In the genomic region with DNA sequence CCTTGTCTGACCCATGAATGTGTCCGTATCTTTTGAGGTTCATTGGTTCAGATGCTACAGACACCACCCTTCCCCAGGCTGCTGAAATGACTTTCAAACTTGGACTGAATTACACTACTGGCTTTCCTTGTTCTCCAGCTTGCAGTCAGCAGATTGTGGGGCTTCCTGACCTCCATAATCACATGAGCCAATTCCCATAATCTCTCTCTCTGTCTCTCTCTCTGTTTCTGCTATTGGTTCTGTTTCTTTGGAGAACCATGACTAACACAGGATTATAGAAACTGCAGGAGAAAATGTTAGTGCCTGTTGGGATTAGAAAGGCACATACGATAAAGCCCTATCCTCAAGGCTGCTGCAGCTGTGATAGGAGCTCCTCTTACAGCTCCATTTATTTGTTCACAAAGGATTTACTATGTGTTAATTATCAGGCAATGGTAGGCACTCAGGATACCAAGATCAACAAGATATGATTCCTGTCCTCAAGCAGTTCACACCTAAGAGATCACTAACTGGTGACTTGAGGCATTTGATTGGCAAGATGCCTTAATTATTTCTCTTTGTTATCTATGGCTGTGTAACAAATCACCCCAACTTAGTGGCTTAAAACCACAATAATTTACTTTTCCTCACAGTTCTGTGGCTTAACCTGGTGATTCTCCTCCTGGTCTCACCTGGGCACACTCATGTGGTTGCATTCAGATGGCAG, we compare ENCODE assay signal across 15 cellular contexts. TPM values are rescaled to one million over a fixed set of nuclear protein-coding genes. Genes with fewer than 3 reads are reported as not detected.
DNase-seq lines count a peak whose midpoint lies in the region; TF ChIP-seq lines count a peak whose summit lies in the region.
"Had no signal": no experiment of that assay in that cellular context is flagged by ENCODE, and none has a peak within 500 bp of the region (broad histone marks: within the 10 kb centered on the region; RNA-seq: fewer than 3 reads in every experiment).

No MANE protein-coding gene starts in this region.

- no peaks in the 10 kb centered on the region for H3K9me3 ChIP-seq in Loucy (ENCODE audit: insufficient read depth, low read depth, low read length)
- no peaks in the 10 kb centered on the region for H3K9me3 ChIP-seq in smooth muscle cell (replicated peaks; ENCODE audit: low read depth)

- in situ Hi-C loops in SK-MEL-5 (cut with HindIII; ENCODE audit: low pct_unique_long_range_greater_than_20kb, low sequenced_read_pairs), result no loop called here

- no peaks in the 10 kb centered on the region for H3K9me2 ChIP-seq in Loucy (replicated peaks; ENCODE audit: low read depth, low read length)

- H3K4me3 ChIP-seq in Loucy (ENCODE audit: low read length, poor library complexity, severe bottlenecking) (no peak overlapping the region), fibroblast of the aortic adventitia (ENCODE audit: low read depth, low read length) (no peak overlapping the region), smooth muscle cell (no peak overlapping the region)

- 33% methylated on average over 2 of the region's 2 CpGs for WGBS in smooth muscle cell (ENCODE audit: low lambda C conversion rate)

- TF ChIP-seq CTCF in Loucy (conservative IDR thresholded peaks at IDR 0.05; ENCODE audit: low read length), result no peak
- no peak for TF ChIP-seq CTCF in fibroblast of the aortic adventitia (IDR thresholded peaks at IDR 0.05; ENCODE audit: insufficient read depth, low read length)
- TF ChIP-seq CTCF in smooth muscle cell (IDR thresholded peaks at IDR 0.05; ENCODE audit: borderline replicate concordance, insufficient read depth, poor library complexity, severe bottlenecking), result no peak

- H3K79me2 ChIP-seq in Loucy (ENCODE audit: insufficient read depth, low read length), result no peaks in the 10 kb centered on the region
- no peaks in the 10 kb centered on the region for H3K79me2 ChIP-seq in smooth muscle cell (ENCODE audit: low read depth)

- H4K20me1 ChIP-seq in Loucy (ENCODE audit: insufficient read depth, low read length, poor library complexity, severe bottlenecking) (no peaks in the 10 kb centered on the region), smooth muscle cell (ENCODE audit: low read depth) (no peaks in the 10 kb centered on the region)

- H3K27me3 ChIP-seq in Loucy (ENCODE audit: insufficient read depth, low read length, poor library complexity, severe bottlenecking) (no peaks in the 10 kb centered on the region), smooth muscle cell (ENCODE audit: low read depth) (no peaks in the 10 kb centered on the region)

- H3K4me1 ChIP-seq in Loucy (ENCODE audit: insufficient read depth, low read length, poor library complexity, severe bottlenecking), result peaks cover 25% of the 10 kb centered on the region
- H3K4me1 ChIP-seq in smooth muscle cell (ENCODE audit: low read depth), result peaks cover 5% of the 10 kb centered on the region

- DNase-seq in SK-MEL-5 (ENCODE audit: low read depth, low spot score) (peak; percentile 55), fibroblast of the aortic adventitia (ENCODE audit: low read depth) (peak; percentile 25), smooth muscle cell (lab: John Stamatoyannopoulos, UW; ENCODE audit: unreplicated experiment) (no peak), pons (ENCODE audit: low spot score) (no peak), NCI-H774 (lab: John Stamatoyannopoulos, UW) (no peak), glomerular visceral epithelial cell (ENCODE audit: extremely low spot score) (no peak)
- DNase-seq: ACHN; COR-L47; Kasumi-1; NCI-H1105 treated with DMSO at 0.1 percent for 48 hours; NCI-H1694 treated with DMSO at 0.1 percent for 48 hours; NCI-H524 treated with DMSO at 0.1 percent for 48 hours; NK-92 treated with Interleukin-12 subunit alpha and Interleukin-12 subunit beta, amount 100 ng/mL, for 24 hours; SIG-M5 had no signal

- no peak overlapping the region for H3K4me2 ChIP-seq in Loucy (ENCODE audit: low read depth, low read length, poor library complexity, severe bottlenecking)
- H3K4me2 ChIP-seq in smooth muscle cell, result peak overlapping the region; percentile 70

- H3K36me3 ChIP-seq in Loucy (ENCODE audit: insufficient read depth, low read length) (no peaks in the 10 kb centered on the region), smooth muscle cell (ENCODE audit: low read depth) (no peaks in the 10 kb centered on the region)

- H2AFZ ChIP-seq in Loucy (ENCODE audit: low read length), result peak overlapping the region; percentile 27
- no peak overlapping the region for H2AFZ ChIP-seq in smooth muscle cell (ENCODE audit: low read depth)

- no peaks in the 10 kb centered on the region for H3F3A ChIP-seq in Loucy (ENCODE audit: low read depth)
- H3F3A ChIP-seq in smooth muscle cell (ENCODE audit: low read depth), result peaks cover 19% of the 10 kb centered on the region

- H3K27ac ChIP-seq in smooth muscle cell (ENCODE audit: low read depth), result peak overlapping the region; percentile 60

- no peak overlapping the region for H3K9ac ChIP-seq in Loucy (ENCODE audit: low read depth, low read length, poor library complexity, severe bottlenecking)
- H3K9ac ChIP-seq in smooth muscle cell (ENCODE audit: low read depth), result no peak overlapping the region

RNA-seq across cellular contexts. Expression of gene NYNRIN, which starts 10.2 kb away (rescaled TPM):
- total RNA-seq in SK-MEL-5 (2014; rRNA removed; shearing (Covaris generic)), result 0.05 TPM in 1 of 2 replicates, not detected in the other
- not detected in 2 replicates for polyA plus RNA-seq in SK-MEL-5 (2015; cell fraction: cytosol; rRNA removed)
- polyA plus RNA-seq in SK-MEL-5 (2015; cell fraction: nucleus; rRNA removed), result not detected in 2 replicates
- 14.1 and 45.1 TPM in 2 replicates for total RNA-seq in fibroblast of the aortic adventitia (ENCODE audit: low replicate concordance)
- total RNA-seq in smooth muscle cell, result 38.0 and 41.1 TPM in 2 replicates
- polyA plus RNA-seq in smooth muscle cell, result 29.5 and 30.3 TPM in 2 replicates

RNA-seq across cellular contexts. Expression of gene NFATC4, which starts 20.6 kb away (rescaled TPM):
- total RNA-seq in SK-MEL-5 (2014; rRNA removed; shearing (Covaris generic)), result 0.05 and 0.53 TPM in 2 replicates
- 0.10 TPM in 1 of 2 replicates, not detected in the other for polyA plus RNA-seq in SK-MEL-5 (2015; cell fraction: cytosol; rRNA removed)
- polyA plus RNA-seq in SK-MEL-5 (2015; cell fraction: nucleus; rRNA removed), result 1.5 and 4.5 TPM in 2 replicates
- total RNA-seq in fibroblast of the aortic adventitia (ENCODE audit: low replicate concordance), result 77.9 and 221 TPM in 2 replicates
- 40.1 and 44.6 TPM in 2 replicates for total RNA-seq in smooth muscle cell
- 84.7 and 93.3 TPM in 2 replicates for polyA plus RNA-seq in smooth muscle cell

RNA-seq across cellular contexts. Expression of gene CBLN3, which starts 40.8 kb away (rescaled TPM):
- total RNA-seq in SK-MEL-5 (2014; rRNA removed; shearing (Covaris generic)), result 0.11 and 0.24 TPM in 2 replicates
- 0.15 and 0.38 TPM in 2 replicates for polyA plus RNA-seq in SK-MEL-5 (2015; cell fraction: cytosol; rRNA removed)
- polyA plus RNA-seq in SK-MEL-5 (2015; cell fraction: nucleus; rRNA removed), result 0.20 and 1.1 TPM in 2 replicates
- total RNA-seq in fibroblast of the aortic adventitia (ENCODE audit: low replicate concordance) (5.9 and 6.2 TPM in 2 replicates), smooth muscle cell (1.1 and 3.0 TPM in 2 replicates)
- polyA plus RNA-seq in smooth muscle cell, result 1.6 and 2.5 TPM in 2 replicates

RNA-seq across cellular contexts. Expression of gene KHNYN, which starts 41.1 kb away (rescaled TPM):
- 30.9 and 37.5 TPM in 2 replicates for total RNA-seq in SK-MEL-5 (2014; rRNA removed; shearing (Covaris generic))
- 22.2 and 34.6 TPM in 2 replicates for polyA plus RNA-seq in SK-MEL-5 (2015; cell fraction: cytosol; rRNA removed)
- 57.3 and 73.1 TPM in 2 replicates for polyA plus RNA-seq in SK-MEL-5 (2015; cell fraction: nucleus; rRNA removed)
- total RNA-seq in fibroblast of the aortic adventitia (ENCODE audit: low replicate concordance) (37.1 and 39.8 TPM in 2 replicates), smooth muscle cell (43.1 and 55.7 TPM in 2 replicates)
- 28.2 and 34.8 TPM in 2 replicates for polyA plus RNA-seq in smooth muscle cell

RNA-seq across cellular contexts. Expression of gene RIPK3, which starts 48.8 kb away (rescaled TPM):
- total RNA-seq in SK-MEL-5 (2014; rRNA removed; shearing (Covaris generic)), result not detected in 2 replicates
- polyA plus RNA-seq in SK-MEL-5 (2015; cell fraction: cytosol; rRNA removed), result not detected in 2 replicates
- not detected in 2 replicates for polyA plus RNA-seq in SK-MEL-5 (2015; cell fraction: nucleus; rRNA removed)
- total RNA-seq in fibroblast of the aortic adventitia (ENCODE audit: low replicate concordance) (0.99 and 3.0 TPM in 2 replicates), smooth muscle cell (1.3 and 1.6 TPM in 2 replicates)
- polyA plus RNA-seq in smooth muscle cell, result 1.2 TPM in 1 of 2 replicates, not detected in the other

Comparison
In these comparisons a context has a peak if more than half of its experiments do, and no peak if none do; other contexts are left out.
1. DNase-seq: peak in SK-MEL-5 (single experiment) and fibroblast of the aortic adventitia (single experiment); none in smooth muscle cell (single experiment), pons (single experiment), NCI-H774 (single experiment) and glomerular visceral epithelial cell (single experiment).
2. RNA of gene NYNRIN, which starts 10.2 kb away (total RNA-seq): 38.0 to 41.1 TPM in smooth muscle cell and 14.1 to 45.1 TPM in fibroblast of the aortic adventitia; 0.05 TPM in SK-MEL-5; every median in the first group is over 10 times any median in the second.
3. RNA of gene NFATC4, which starts 20.6 kb away (total RNA-seq): 77.9 to 221 TPM in fibroblast of the aortic adventitia and 40.1 to 44.6 TPM in smooth muscle cell; 0.05 to 0.53 TPM in SK-MEL-5; every median in the first group is over 10 times any median in the second.